8 cellular contexts compared by ENCODE assay signal in the genomic region with DNA sequence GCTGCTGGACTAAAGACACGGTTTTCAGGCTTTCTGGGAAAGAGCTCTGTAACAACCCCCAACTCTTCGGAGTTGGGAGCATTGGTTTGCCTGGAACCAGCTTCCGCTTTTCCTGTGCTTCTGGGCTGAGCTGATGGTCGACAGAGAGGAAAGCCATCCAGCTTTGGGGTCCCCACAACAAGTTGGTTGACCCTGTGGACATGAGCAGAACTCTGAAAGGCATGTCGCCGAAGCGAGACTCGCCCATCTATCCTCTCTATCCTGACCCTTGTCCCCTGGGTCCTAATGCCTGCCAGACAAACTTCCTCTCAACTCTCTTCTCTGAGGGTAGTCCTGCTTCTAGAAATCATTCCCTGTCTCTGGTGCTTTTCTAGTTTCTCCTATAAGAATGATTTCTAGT. TPM values are rescaled to one million over a fixed set of nuclear protein-coding genes. Genes with fewer than 3 reads are reported as not detected.
DNase-seq lines count a peak whose midpoint lies in the region; ATAC-seq, FAIRE-seq and TF ChIP-seq lines count a peak whose summit lies in the region.

No MANE protein-coding gene starts in this region.

- peak overlapping the region; percentile 72 for H3K27ac Mint-ChIP-seq in astrocyte (ENCODE audit: unreplicated experiment)
- no peak overlapping the region for H3K27ac Mint-ChIP-seq in naive thymus-derived CD8-positive, alpha-beta T cell

- POLR2A ChIA-PET in naive thymus-derived CD8-positive, alpha-beta T cell (lab: Charles Lee): no interaction called here

- no peaks in the 10 kb centered on the region for H3K9me3 ChIP-seq in MM.1S (replicated peaks; ENCODE audit: insufficient read depth, low read length)
- H3K9me3 ChIP-seq in astrocyte (ENCODE audit: insufficient read depth, low read depth, low read length): no peaks in the 10 kb centered on the region

- H3K79me2 ChIP-seq in MM.1S (ENCODE audit: low read length): no peaks in the 10 kb centered on the region
- H3K79me2 ChIP-seq in astrocyte (ENCODE audit: insufficient read depth, low read length): no peaks in the 10 kb centered on the region

- H3F3A ChIP-seq in MM.1S (ENCODE audit: insufficient read depth, low read length): no peaks in the 10 kb centered on the region

- no peak overlapping the region for H3K27ac ChIP-seq in MM.1S (ENCODE audit: low read length)
- H3K27ac ChIP-seq in astrocyte (ENCODE audit: low read depth, low read length): no peak overlapping the region

- peak; percentile 45 for DNase-seq in ELR (ENCODE audit: low read depth)
- no peak for DNase-seq in MM.1S
- DNase-seq in astrocyte (ENCODE audit: low read depth): no peak
- DNase-seq in naive thymus-derived CD8-positive, alpha-beta T cell: no peak
- DNase-seq in NCI-H2029 treated with DMSO at 0.1 percent for 48 hours (lab: John Stamatoyannopoulos, UW): no peak
- DNase-seq in SK-N-DZ (ENCODE audit: low spot score): no peak

- TF ChIP-seq CTCF in MM.1S (IDR thresholded peaks at IDR 0.05; ENCODE audit: low read length) (no peak), astrocyte (IDR thresholded peaks at IDR 0.05; ENCODE audit: insufficient read depth, low read depth, low read length) (no peak)

- no peaks in the 10 kb centered on the region for H4K20me1 ChIP-seq in MM.1S (ENCODE audit: insufficient read depth, low read length)
- no peaks in the 10 kb centered on the region for H4K20me1 ChIP-seq in astrocyte (ENCODE audit: insufficient read depth, low read length)

- peak overlapping the region; percentile 86 for H3K4me3 Mint-ChIP-seq in astrocyte (ENCODE audit: unreplicated experiment)
- peak overlapping the region in 8 of 10 donors; percentile 8 to 74 (median 46) for H3K4me3 Mint-ChIP-seq in naive thymus-derived CD8-positive, alpha-beta T cell

- H2AFZ ChIP-seq in MM.1S (ENCODE audit: low read length): no peak overlapping the region
- no peak overlapping the region for H2AFZ ChIP-seq in astrocyte (ENCODE audit: low read depth, low read length)

- no peak for FAIRE-seq in astrocyte (lab: Jason Lieb, UNC)

- H3K4me1 Mint-ChIP-seq in astrocyte (ENCODE audit: low read depth, unreplicated experiment): peaks cover 9% of the 10 kb centered on the region
- H3K4me1 Mint-ChIP-seq in naive thymus-derived CD8-positive, alpha-beta T cell: peaks cover 2 to 12% (median 8%) of the 10 kb centered on the region in 4 donors

- H3K4me1 ChIP-seq in MM.1S (ENCODE audit: low read length) (no peaks in the 10 kb centered on the region), astrocyte (ENCODE audit: insufficient read depth, low read length) (no peaks in the 10 kb centered on the region)

- H3K9ac ChIP-seq in MM.1S (ENCODE audit: low read length) (no peak overlapping the region), astrocyte (ENCODE audit: low read length) (no peak overlapping the region)

- no peaks in the 10 kb centered on the region for H3K36me3 ChIP-seq in MM.1S (replicated peaks; ENCODE audit: insufficient read depth, low read length)
- H3K36me3 ChIP-seq in astrocyte (ENCODE audit: insufficient read depth, low read length): no peaks in the 10 kb centered on the region

- H3K27me3 ChIP-seq in MM.1S (replicated peaks; ENCODE audit: insufficient read depth, low read length) (no peaks in the 10 kb centered on the region), astrocyte (ENCODE audit: insufficient read depth, low read length) (peaks cover 6% of the 10 kb centered on the region)

- no peaks in the 10 kb centered on the region for H3K36me3 Mint-ChIP-seq in astrocyte (ENCODE audit: low read depth, unreplicated experiment)
- peaks cover 2 to 9% (median 3%) of the 10 kb centered on the region in 3 donors for H3K36me3 Mint-ChIP-seq in naive thymus-derived CD8-positive, alpha-beta T cell

- H3K4me2 ChIP-seq in MM.1S (ENCODE audit: low read depth, low read length) (peak overlapping the region; percentile 36), astrocyte (ENCODE audit: low read length) (peak overlapping the region; percentile 59)

- no peak for ATAC-seq in naive thymus-derived CD8-positive, alpha-beta T cell
- ATAC-seq in HG02759 (IDR thresholded peaks at IDR 0.05; ENCODE audit: unreplicated experiment) (no peak), GM18498 (IDR thresholded peaks at IDR 0.05; ENCODE audit: unreplicated experiment) (no peak)

- H3K4me3 ChIP-seq in MM.1S (ENCODE audit: low read length) (peak overlapping the region; percentile 23; the same call in 1 of the 2 replicates), astrocyte (ENCODE audit: insufficient read depth, low read depth, low read length) (no peak overlapping the region)

- H3K27me3 Mint-ChIP-seq in astrocyte (ENCODE audit: low read depth, unreplicated experiment): peaks cover 31% of the 10 kb centered on the region
- H3K27me3 Mint-ChIP-seq in naive thymus-derived CD8-positive, alpha-beta T cell: peaks cover 23 to 57% (median 33%) of the 10 kb centered on the region in 5 donors

- H3K9me2 ChIP-seq in MM.1S (replicated peaks; ENCODE audit: insufficient read depth, low read length): no peaks in the 10 kb centered on the region

- peaks cover 15% of the 10 kb centered on the region for H3K9me3 Mint-ChIP-seq in astrocyte (ENCODE audit: unreplicated experiment)
- peaks cover 0 to 17% (median 0%) of the 10 kb centered on the region in 9 donors for H3K9me3 Mint-ChIP-seq in naive thymus-derived CD8-positive, alpha-beta T cell

RNA-seq across cellular contexts. Expression of a gene that starts 31.9 kb away (rescaled TPM):
- total RNA-seq in astrocyte: not detected in 2 replicates
- total RNA-seq in naive thymus-derived CD8-positive, alpha-beta T cell: under 1 TPM; 0.34 to 0.52 TPM
- under 1 TPM in 2 of 3 donors, not detected in 1; 0.41 to 0.84 TPM for polyA plus RNA-seq in naive thymus-derived CD8-positive, alpha-beta T cell
- not detected in 2 replicates for polyA plus RNA-seq in SK-N-DZ (2014; cell fraction: cytosol; rRNA removed)
- polyA plus RNA-seq in SK-N-DZ (2014; cell fraction: nucleus; rRNA removed): not detected in 2 replicates

RNA-seq across cellular contexts. Expression of a gene that starts 51.0 kb away (rescaled TPM):
- total RNA-seq in astrocyte: 0.65 and 0.68 TPM in 2 replicates
- total RNA-seq in naive thymus-derived CD8-positive, alpha-beta T cell: 1 to 10 TPM; 3.1 to 3.6 TPM
- under 1 TPM in 1 of 3 donors, not detected in 2; 0.06 TPM for polyA plus RNA-seq in naive thymus-derived CD8-positive, alpha-beta T cell
- 0.06 and 0.08 TPM in 2 replicates for polyA plus RNA-seq in SK-N-DZ (2014; cell fraction: cytosol; rRNA removed)
- polyA plus RNA-seq in SK-N-DZ (2014; cell fraction: nucleus; rRNA removed): 0.30 TPM in 1 of 2 replicates, not detected in the other
